10 cellular contexts compared by ENCODE assay signal in genomic region chr13:94480672-94481145, GRCh38.
DNase-seq lines count a peak whose midpoint lies in the region; ATAC-seq and TF ChIP-seq lines count a peak whose summit lies in the region.
"Had no signal": no experiment of that assay in that cellular context is flagged by ENCODE, and none has a peak within 500 bp of the region (broad histone marks: within the 10 kb centered on the region; RNA-seq: fewer than 3 reads in every experiment).

No MANE protein-coding gene starts in this region.

- no peak overlapping the region for H3K4me3 ChIP-seq in astrocyte of the cerebellum (ENCODE audit: low read depth, low read length)
- H3K4me3 ChIP-seq: Peyer's patch had no signal

- in situ Hi-C loops in astrocyte of the cerebellum (cut with HindIII; ENCODE audit: low sequenced_read_pairs) = no loop called here

- peak; percentile 79 for DNase-seq in DMS 273 treated with DMSO at 0.1 percent for 48 hours (lab: John Stamatoyannopoulos, UW)
- DNase-seq in NCI-H1092 (lab: John Stamatoyannopoulos, UW) = peak; percentile 31
- DNase-seq in astrocyte of the cerebellum (ENCODE audit: low read depth) = peak; percentile 19
- peak; percentile 61 for DNase-seq in medulla oblongata (ENCODE audit: extremely low spot score)
- no peak for DNase-seq in cortex of kidney (lab: John Stamatoyannopoulos, UW)
- DNase-seq: activated CD4-positive, alpha-beta T cell treated with anti-CD3 and anti-CD28 coated beads for 4 hours; Peyer's patch had no signal

- no peak for ATAC-seq in GM21447 (IDR thresholded peaks at IDR 0.05; ENCODE audit: unreplicated experiment)
- ATAC-seq in HG03039 (IDR thresholded peaks at IDR 0.05; ENCODE audit: unreplicated experiment) = no peak
- no peak for ATAC-seq in HG03378 (IDR thresholded peaks at IDR 0.05; ENCODE audit: unreplicated experiment)

- TF ChIP-seq CTCF in astrocyte of the cerebellum (IDR thresholded peaks at IDR 0.05; ENCODE audit: low read depth, low read length, missing control alignments) = no peak
